ENCODE assay signal across 1 cellular context in genomic region chr17:34961093-34961911, GRCh38.
TF ChIP-seq lines count a peak whose summit lies in the region.

CCT6B (minus strand) TSS chr17:34961460; CDS start chr17:34961393, 67 bp downstream.
ZNF830 (plus strand) TSS chr17:34961540; CDS start chr17:34961567, 27 bp downstream.

TF ChIP-seq in HepG2, 621 proteins besides CTCF, POLR2A, EP300 and RAD21 (continued from another document and continues in another):
- TF ChIP-seq KLF6 (CRISPR knock-in tag; IDR thresholded peaks at IDR 0.05) (no peak), MTERF4 (CRISPR knock-in tag; IDR thresholded peaks at IDR 0.05) (no peak), MED8 (CRISPR knock-in tag; IDR thresholded peaks at IDR 0.05; ENCODE audit: insufficient replicate concordance) (peak; percentile 81), FOSL2 (CRISPR knock-in tag; IDR thresholded peaks at IDR 0.05) (peak; percentile 43), ZNF792 (CRISPR knock-in tag; IDR thresholded peaks at IDR 0.05) (peak; percentile 65), ATF2 (CRISPR knock-in tag; IDR thresholded peaks at IDR 0.05) (no peak; the same call in 1 of the 2 replicates), HOXA5 (CRISPR knock-in tag; IDR thresholded peaks at IDR 0.05) (peak; percentile 77), FOXK2 (IDR thresholded peaks at IDR 0.05) (no peak), SRF (IDR thresholded peaks at IDR 0.05; ENCODE audit: low read depth, low read length) (no peak), XRCC5 (optimal IDR thresholded peaks at IDR 0.05; ENCODE audit: low read length) (peak; percentile 63), MEF2D (CRISPR knock-in tag; IDR thresholded peaks at IDR 0.05) (peak; percentile 59; the same call in 1 of the 2 replicates), ZNF7 (CRISPR knock-in tag; IDR thresholded peaks at IDR 0.05) (no peak), ZNF770 (CRISPR knock-in tag; IDR thresholded peaks at IDR 0.05) (peak; percentile 62; the same call in 1 of the 2 replicates), PRMT3 (CRISPR knock-in tag; IDR thresholded peaks at IDR 0.05; ENCODE audit: borderline replicate concordance, low read depth) (no peak), MBNL3 (CRISPR knock-in tag; conservative IDR thresholded peaks at IDR 0.05) (no peak), TARDBP (CRISPR knock-in tag; IDR thresholded peaks at IDR 0.05) (0 out of 2 replicates have a peak, but pooled peaks have one; percentile 40), TEF (CRISPR knock-in tag; IDR thresholded peaks at IDR 0.05) (no peak), DRAP1 (CRISPR knock-in tag; IDR thresholded peaks at IDR 0.05) (peak; percentile 70; the same call in 1 of the 2 replicates), ZFP62 (CRISPR knock-in tag; IDR thresholded peaks at IDR 0.05) (no peak), ZNF234 (CRISPR knock-in tag; conservative IDR thresholded peaks at IDR 0.05) (no peak), ZNF430 (CRISPR knock-in tag; IDR thresholded peaks at IDR 0.05) (peak; percentile 35; the same call in 1 of the 2 replicates), SMARCC2 (IDR thresholded peaks at IDR 0.05) (no peak), YY1 (IDR thresholded peaks at IDR 0.05; ENCODE audit: insufficient read depth, insufficient replicate concordance, low read depth, low read length) (peak; percentile 96), ZNF468 (CRISPR knock-in tag; IDR thresholded peaks at IDR 0.05) (no peak), ETS1 (CRISPR knock-in tag; IDR thresholded peaks at IDR 0.05) (no peak), KLF9 (CRISPR knock-in tag; IDR thresholded peaks at IDR 0.05; ENCODE audit: low read depth) (no peak), SP1 (IDR thresholded peaks at IDR 0.05) (no peak), SP1 (CRISPR knock-in tag; IDR thresholded peaks at IDR 0.05) (peak; percentile 37; the same call in 1 of the 2 replicates), NR3C1 (CRISPR knock-in tag; IDR thresholded peaks at IDR 0.05) (no peak), ZNF749 (CRISPR knock-in tag; IDR thresholded peaks at IDR 0.05; ENCODE audit: borderline replicate concordance) (no peak; the same call in 1 of the 2 replicates), SMAD3 (CRISPR knock-in tag; IDR thresholded peaks at IDR 0.05) (no peak), ZNF569 (CRISPR knock-in tag; IDR thresholded peaks at IDR 0.05; ENCODE audit: borderline replicate concordance) (no peak), SIN3A (IDR thresholded peaks at IDR 0.05; ENCODE audit: borderline replicate concordance, low read depth, low read length) (peak; percentile 85; the same call in 1 of the 2 replicates), SP5 (CRISPR knock-in tag; IDR thresholded peaks at IDR 0.05; ENCODE audit: borderline replicate concordance, low read depth) (no peak), ZNF691 (CRISPR knock-in tag; IDR thresholded peaks at IDR 0.05; ENCODE audit: borderline replicate concordance, low read depth) (peak; percentile 66; the same call in 1 of the 2 replicates), ZNF543 (CRISPR knock-in tag; IDR thresholded peaks at IDR 0.05) (no peak), TBX3 (IDR thresholded peaks at IDR 0.05; ENCODE audit: borderline replicate concordance) (no peak), CAMTA2 (CRISPR knock-in tag; IDR thresholded peaks at IDR 0.05; ENCODE audit: borderline replicate concordance) (no peak), GRHL1 (CRISPR knock-in tag; conservative IDR thresholded peaks at IDR 0.05) (no peak), NFYB (CRISPR knock-in tag; IDR thresholded peaks at IDR 0.05) (peak; percentile 82), FIP1L1 (IDR thresholded peaks at IDR 0.05; ENCODE audit: borderline replicate concordance, insufficient read depth, low read depth, low read length) (no peak), ZBTB7A (CRISPR knock-in tag; IDR thresholded peaks at IDR 0.05) (peak; percentile 41; the same call in 1 of the 2 replicates), PATZ1 (CRISPR knock-in tag; IDR thresholded peaks at IDR 0.05) (no peak), ZNF570 (CRISPR knock-in tag; IDR thresholded peaks at IDR 0.05; ENCODE audit: borderline replicate concordance) (no peak), SSRP1 (CRISPR knock-in tag; IDR thresholded peaks at IDR 0.05) (peak; percentile 75; the same call in 1 of the 2 replicates), ZHX2 (IDR thresholded peaks at IDR 0.05; ENCODE audit: low read depth) (peak; percentile 88), ZHX2 (CRISPR knock-in tag; IDR thresholded peaks at IDR 0.05; ENCODE audit: borderline replicate concordance) (no peak), ZNF766 (CRISPR knock-in tag; IDR thresholded peaks at IDR 0.05; ENCODE audit: borderline replicate concordance) (peak; percentile 64; the same call in 1 of the 2 replicates), JDP2 (CRISPR knock-in tag; IDR thresholded peaks at IDR 0.05; ENCODE audit: borderline replicate concordance) (no peak), ZBTB20 (CRISPR knock-in tag; IDR thresholded peaks at IDR 0.05; ENCODE audit: borderline replicate concordance, low read depth) (0 out of 2 replicates have a peak, but pooled peaks have one; percentile 31), ZNF615 (CRISPR knock-in tag; IDR thresholded peaks at IDR 0.05; ENCODE audit: borderline replicate concordance) (no peak), ZMYM4 (CRISPR knock-in tag; IDR thresholded peaks at IDR 0.05) (peak; percentile 97)
